Comparison of ENCODE assay signal across 8 cellular contexts in the genomic region with DNA sequence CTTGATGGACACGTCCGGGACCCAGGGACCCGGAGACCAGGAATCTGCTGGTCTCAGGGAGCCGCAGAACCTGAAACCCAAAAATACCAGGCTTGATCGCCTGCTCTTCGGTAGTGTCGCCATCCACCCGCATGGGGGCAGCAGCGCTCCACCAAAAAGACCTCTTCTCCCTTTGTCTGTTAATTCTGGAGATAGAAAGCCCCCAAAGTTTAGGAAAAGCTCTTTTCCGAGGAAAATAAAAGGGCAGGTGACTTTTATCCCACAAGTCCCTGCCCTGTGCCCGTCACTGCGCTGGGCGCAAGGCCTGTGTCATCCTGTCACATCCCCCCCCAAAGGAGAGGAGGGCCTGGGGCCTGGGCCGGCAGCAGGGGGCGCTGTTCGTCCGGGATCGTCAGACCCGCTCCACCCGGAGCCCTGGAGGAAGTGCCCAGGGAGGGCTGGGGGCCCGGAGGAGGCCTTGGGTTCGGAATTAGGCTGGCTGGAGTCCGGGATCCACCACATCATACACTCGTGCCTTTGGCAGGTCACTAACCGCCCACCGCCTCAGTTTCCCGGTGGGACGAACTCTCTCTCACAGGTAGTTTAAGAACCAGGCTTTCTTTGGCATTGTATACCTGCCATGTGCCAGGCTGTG. TPM values are rescaled to one million over a fixed set of nuclear protein-coding genes. Genes with fewer than 3 reads are reported as not detected.
DNase-seq lines count a peak whose midpoint lies in the region; ATAC-seq and TF ChIP-seq lines count a peak whose summit lies in the region.

No MANE protein-coding gene starts in this region.

- H3K4me1 ChIP-seq in ascending aorta: peaks cover 0 to 11% of the 10 kb centered on the region in 2 donors

- intact Hi-C loops in ascending aorta (cut with DNase I): loop anchor here (1.0 to 10.0 kb wide), 10 partner anchors 32 to 498 kb away; a partner anchor contains a TSS

- no peaks in the 10 kb centered on the region for H3K9me3 ChIP-seq in ascending aorta

- DNase-seq in GF-D8 (lab: John Stamatoyannopoulos, UW) (peak; percentile 58), NCI-H1105 (lab: John Stamatoyannopoulos, UW) (peak; percentile 51), T-helper 22 cell (ENCODE audit: low read depth) (peak; percentile 69), ascending aorta (ENCODE audit: low spot score in 2 of 2) (peak in 1 of 2 donors; percentile 88), hepatic stellate cell (ENCODE audit: low spot score) (peak; percentile 84), retinal pigment epithelial cell (ENCODE audit: low read depth) (no peak), GM19240 (ENCODE audit: insufficient read length, low spot score) (no peak)

- TF ChIP-seq CTCF in ascending aorta (IDR thresholded peaks at IDR 0.05) (peak; percentile 91 to 100 (median 99)), retinal pigment epithelial cell (conservative IDR thresholded peaks at IDR 0.05; ENCODE audit: low read depth, low read length) (peak; percentile 81)

- H3K4me3 ChIP-seq in ascending aorta (peak overlapping the region; percentile 50 to 54), retinal pigment epithelial cell (ENCODE audit: low read length) (peak overlapping the region; percentile 38)

- H3K27ac ChIP-seq in ascending aorta: peak overlapping the region; percentile 53 to 60

- H3K36me3 ChIP-seq in ascending aorta: no peaks in the 10 kb centered on the region

- ATAC-seq in HG02571 (IDR thresholded peaks at IDR 0.05; ENCODE audit: unreplicated experiment): peak; percentile 31

- H3K27me3 ChIP-seq in ascending aorta: no peaks in the 10 kb centered on the region

RNA-seq across cellular contexts. Expression of a gene that starts 31.9 kb away (rescaled TPM):
- 186 TPM for total RNA-seq in ascending aorta

RNA-seq across cellular contexts. Expression of a gene that starts 41.0 kb away (rescaled TPM):
- total RNA-seq in ascending aorta: 33.5 TPM

Comparison
In these comparisons a context has a peak if more than half of its experiments do, and no peak if none do; other contexts are left out.
1. DNase-seq: peak in GF-D8 (single experiment), NCI-H1105 (single experiment), T-helper 22 cell (single experiment) and hepatic stellate cell (single experiment); none in retinal pigment epithelial cell (single experiment) and GM19240 (single experiment).